ENCODE assay signal across 9 cellular contexts in the genomic region with DNA sequence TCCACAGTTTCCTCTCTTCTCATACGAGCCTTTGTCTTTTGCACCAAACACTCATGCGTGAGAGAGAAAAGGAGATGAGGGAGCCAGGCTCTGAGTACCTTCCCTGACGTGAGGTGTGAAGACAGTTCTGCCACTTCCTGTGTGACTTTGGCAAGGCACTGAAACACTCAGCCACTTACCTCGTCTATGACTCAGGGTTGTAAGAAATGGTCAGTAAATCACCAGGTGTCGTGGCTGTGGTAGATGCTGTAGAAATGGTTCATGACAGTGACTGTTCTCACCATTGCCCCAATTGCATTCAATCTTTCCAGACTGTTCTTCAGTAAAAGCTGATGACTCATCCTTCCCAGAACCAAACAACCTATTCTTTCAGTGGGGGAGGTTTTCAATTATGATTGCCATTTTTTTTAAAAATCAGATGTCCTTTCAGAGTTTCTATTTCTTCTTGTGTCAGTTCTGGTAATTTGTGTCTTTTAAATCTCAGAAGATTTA. TPM values are rescaled to one million over a fixed set of nuclear protein-coding genes. Genes with fewer than 3 reads are reported as not detected.
DNase-seq lines count a peak whose midpoint lies in the region; ATAC-seq, FAIRE-seq and TF ChIP-seq lines count a peak whose summit lies in the region.
"Had no signal": no experiment of that assay in that cellular context is flagged by ENCODE, and none has a peak within 500 bp of the region (broad histone marks: within the 10 kb centered on the region; RNA-seq: fewer than 3 reads in every experiment).

No MANE protein-coding gene starts in this region.

- DNase-seq in activated T-cell treated with anti-CD3 and anti-CD28 coated beads for 4 hours (peak; percentile 21), kidney (no peak), DMS79 treated with DMSO at 0.1 percent for 48 hours (lab: John Stamatoyannopoulos, UW) (no peak), mesenteric fat pad (ENCODE audit: low spot score) (no peak)
- peak; percentile 24 to 39 for DNase-seq in stimulated activated CD4-positive, alpha-beta T cell treated with anti-CD3 and anti-CD28 coated beads, Interleukin-12 subunit alpha, Interleukin-12 subunit beta, amount 100 ng/mL, for 24 hours (ENCODE audit: low read depth in 2 of 2)

- no peak overlapping the region for H3K27ac ChIP-seq in kidney (ENCODE audit: low read depth in 2 of 2, low read length in 2 of 2)
- H3K27ac ChIP-seq: neutrophil had no signal

- TF ChIP-seq CTCF in kidney (IDR thresholded peaks at IDR 0.05; ENCODE audit: borderline replicate concordance, extremely low read depth, insufficient read depth) = no peak

- H3K4me1 ChIP-seq in kidney (ENCODE audit: control insufficient read depth in 1 of 2, insufficient read depth in 1 of 2, low read depth in 1 of 2, low read length in 2 of 2) = no peaks in the 10 kb centered on the region

- intact Hi-C loops in kidney (cut with DNase I) = no loop called here

- H3K9ac ChIP-seq in kidney (ENCODE audit: low read length in 2 of 2) = no peak overlapping the region

- no peak for FAIRE-seq in kidney (lab: Jason Lieb, UNC)

- ATAC-seq in GM18858 (IDR thresholded peaks at IDR 0.05; ENCODE audit: unreplicated experiment) = peak; percentile 47
- peak; percentile 77 for ATAC-seq in HG03565 (IDR thresholded peaks at IDR 0.05; ENCODE audit: unreplicated experiment)
- no peak for ATAC-seq in GM18502 (IDR thresholded peaks at IDR 0.05; ENCODE audit: poor library complexity, unreplicated experiment)

- H3K36me3 ChIP-seq in kidney (ENCODE audit: control insufficient read depth in 1 of 2, insufficient read depth in 2 of 2, low read length in 2 of 2) = no peaks in the 10 kb centered on the region
- H3K36me3 ChIP-seq: neutrophil had no signal

- H3K9me3 ChIP-seq in kidney (ENCODE audit: control insufficient read depth in 1 of 2, low read length in 2 of 2) = peaks cover 2 to 11% of the 10 kb centered on the region in 2 donors
- H3K9me3 ChIP-seq: neutrophil had no signal

- H3K4me3 ChIP-seq in kidney (ENCODE audit: low read length in 2 of 2) = no peak overlapping the region

RNA-seq across cellular contexts. Expression of gene CBFA2T3, which starts 49.2 kb away (rescaled TPM):
- total RNA-seq in kidney (8.0 TPM), mesenteric fat pad (8.5 TPM)
- 0.75 TPM for polyA plus RNA-seq in kidney (ENCODE audit: insufficient read depth, low read depth, low replicate concordance)

Comparison
In these comparisons a context has a peak if more than half of its experiments do, and no peak if none do; other contexts are left out.
1. DNase-seq: peak in activated T-cell treated with anti-CD3 and anti-CD28 coated beads for 4 hours (single experiment) and stimulated activated CD4-positive, alpha-beta T cell treated with anti-CD3 and anti-CD28 coated beads, Interleukin-12 subunit alpha, Interleukin-12 subunit beta, amount 100 ng/mL, for 24 hours (2 of 2); none in kidney (single experiment), DMS79 treated with DMSO at 0.1 percent for 48 hours (single experiment) and mesenteric fat pad (single experiment).